Comparison of ENCODE assay signal across 14 cellular contexts in the genomic region with DNA sequence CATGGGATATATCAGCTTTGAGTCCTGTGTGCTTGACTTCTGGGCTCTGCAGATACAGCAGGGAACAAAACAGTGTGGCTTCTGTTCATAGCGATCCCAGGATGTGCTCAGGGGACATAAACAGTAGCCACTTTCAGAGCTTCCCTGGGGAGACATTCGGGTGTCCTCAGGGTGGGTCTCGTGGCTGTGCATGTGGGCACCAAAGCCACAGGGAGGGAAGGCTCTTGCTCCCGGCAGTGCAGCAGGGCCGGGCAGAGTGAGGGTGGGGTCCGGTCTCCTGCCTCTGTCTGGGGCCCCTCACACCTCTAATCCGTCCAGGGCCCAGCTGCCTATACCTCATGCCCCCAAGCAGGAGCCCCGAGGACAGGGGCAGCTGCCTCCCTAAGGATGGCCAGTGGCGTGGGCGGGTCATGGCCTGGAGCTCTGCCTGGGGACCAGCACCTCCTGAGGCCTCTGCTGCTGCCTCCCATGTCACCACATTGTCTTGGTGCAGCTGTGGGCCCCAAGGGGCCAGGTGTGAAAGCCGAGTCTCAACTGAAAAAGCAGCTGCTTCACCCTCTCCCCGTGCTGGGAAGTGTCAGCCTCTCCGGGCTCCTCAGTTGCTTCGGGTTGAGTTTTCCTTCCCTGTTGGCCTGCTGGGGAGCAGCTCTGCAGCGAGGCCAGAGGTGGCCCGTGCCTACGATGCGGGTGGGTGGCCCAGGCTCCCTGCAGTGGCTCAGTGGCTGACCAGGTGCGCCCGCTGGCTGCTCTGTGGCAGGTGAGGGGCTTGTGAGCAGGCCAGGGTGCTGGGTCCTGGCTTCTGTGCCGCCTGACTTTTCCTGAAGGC. TPM values are rescaled to one million over a fixed set of nuclear protein-coding genes. Genes with fewer than 3 reads are reported as not detected.
DNase-seq lines count a peak whose midpoint lies in the region; ATAC-seq and TF ChIP-seq lines count a peak whose summit lies in the region.
"Had no signal": no experiment of that assay in that cellular context is flagged by ENCODE, and none has a peak within 500 bp of the region (broad histone marks: within the 10 kb centered on the region; RNA-seq: fewer than 3 reads in every experiment).

No MANE protein-coding gene starts in this region.

- ATAC-seq in CD4-positive, alpha-beta T cell (ENCODE audit: poor library complexity), result no peak
- ATAC-seq in effector memory CD8-positive, alpha-beta T cell (replicated peaks), result no peak
- ATAC-seq: natural killer cell had no signal

- H3K4me2 ChIP-seq in osteoblast (ENCODE audit: insufficient read depth, low read length), result no peak overlapping the region

- no peak overlapping the region for H3K27ac ChIP-seq in CD4-positive, alpha-beta T cell (ENCODE audit: low read depth, low read length)
- no peak overlapping the region for H3K27ac ChIP-seq in osteoblast (ENCODE audit: low read depth, low read length)
- H3K27ac ChIP-seq in effector memory CD4-positive, alpha-beta T cell (ENCODE audit: insufficient read depth, low read length, poor library complexity, severe bottlenecking), result no peak overlapping the region

- H3K4me3 ChIP-seq in Jurkat, Clone E6-1 (ENCODE audit: low read length), result no peak overlapping the region
- H3K4me3 ChIP-seq in osteoblast (ENCODE audit: insufficient read depth, low read length), result no peak overlapping the region
- H3K4me3 ChIP-seq in effector memory CD4-positive, alpha-beta T cell (ENCODE audit: insufficient read depth, low read depth, low read length, poor library complexity, severe bottlenecking), result no peak overlapping the region
- H3K4me3 ChIP-seq: coronary artery had no signal

- no peaks in the 10 kb centered on the region for H3K27me3 Mint-ChIP-seq in CD4-positive, alpha-beta T cell
- H3K27me3 Mint-ChIP-seq in effector memory CD8-positive, alpha-beta T cell, result no peaks in the 10 kb centered on the region

- H3K4me3 Mint-ChIP-seq in CD4-positive, alpha-beta T cell, result peak overlapping the region; percentile 23
- H3K4me3 Mint-ChIP-seq in effector memory CD8-positive, alpha-beta T cell, result peak overlapping the region; percentile 8 to 29
- H3K4me3 Mint-ChIP-seq: natural killer cell had no signal

- H3K36me3 ChIP-seq in osteoblast (ENCODE audit: insufficient read depth, low read length), result peaks cover 5% of the 10 kb centered on the region
- H3K36me3 ChIP-seq in effector memory CD4-positive, alpha-beta T cell (ENCODE audit: control insufficient read depth, insufficient read depth, low read length), result peaks cover 5% of the 10 kb centered on the region

- intact Hi-C loops in CD4-positive, alpha-beta T cell (cut with DNase I, micrococcal nuclease), result loop anchor here in 1 of 2 experiments (10.0 kb wide), 1 partner anchor 1152 kb away; the partner anchor contains the start of gene FADD

- H3K9me3 Mint-ChIP-seq in CD4-positive, alpha-beta T cell, result no peaks in the 10 kb centered on the region
- H3K9me3 Mint-ChIP-seq in effector memory CD8-positive, alpha-beta T cell, result no peaks in the 10 kb centered on the region
- H3K9me3 Mint-ChIP-seq: natural killer cell had no signal

- no peak for DNase-seq in CD4-positive, alpha-beta T cell
- DNase-seq in Jurkat, Clone E6-1 (ENCODE audit: low read depth, low spot score), result peak; percentile 39
- no peak for DNase-seq in effector memory CD8-positive, alpha-beta T cell
- DNase-seq in osteoblast (ENCODE audit: insufficient read length, low spot score, missing footprints), result peak; percentile 83
- no peak for DNase-seq in NCI-H345 treated with DMSO at 0.1 percent for 48 hours (lab: John Stamatoyannopoulos, UW; ENCODE audit: unreplicated experiment)
- no peak for DNase-seq in putamen (ENCODE audit: low spot score)
- DNase-seq in H4 (ENCODE audit: low spot score), result no peak
- no peak for DNase-seq in effector memory CD4-positive, alpha-beta T cell
- DNase-seq: activated CD8-positive, alpha-beta memory T cell treated with anti-CD3 and anti-CD28 coated beads, Interleukin-2, amount 50 U/mL, for 4 hours; foreskin fibroblast; natural killer cell; stimulated activated CD4-positive, alpha-beta T cell treated with anti-CD3 and anti-CD28 coated beads, Interleukin-12 subunit alpha, Interleukin-12 subunit beta, amount 100 ng/mL, for 4 hours had no signal

- H3K27ac Mint-ChIP-seq in CD4-positive, alpha-beta T cell, result peak overlapping the region; percentile 49
- peak overlapping the region in 1 of 2 donors; percentile 62 for H3K27ac Mint-ChIP-seq in effector memory CD8-positive, alpha-beta T cell

- no peak for TF ChIP-seq CTCF in CD4-positive, alpha-beta T cell (IDR thresholded peaks at IDR 0.05)
- TF ChIP-seq CTCF in osteoblast (IDR thresholded peaks at IDR 0.05; ENCODE audit: extremely low read depth, low read depth, low read length), result no peak

- H3K79me2 ChIP-seq in osteoblast (ENCODE audit: insufficient read depth, low read length), result peaks cover 64% of the 10 kb centered on the region

- POLR2A ChIA-PET in CD4-positive, alpha-beta T cell (lab: Charles Lee), result no interaction called here

- H4K20me1 ChIP-seq in osteoblast (ENCODE audit: insufficient read depth, low read length), result peaks cover 30% of the 10 kb centered on the region

- H3K4me1 Mint-ChIP-seq in CD4-positive, alpha-beta T cell (ENCODE audit: low read depth), result peaks cover 26% of the 10 kb centered on the region
- peaks cover 34 to 45% of the 10 kb centered on the region in 2 donors for H3K4me1 Mint-ChIP-seq in effector memory CD8-positive, alpha-beta T cell (ENCODE audit: low read depth in 2 of 2)

- H3K36me3 Mint-ChIP-seq in CD4-positive, alpha-beta T cell (ENCODE audit: low read depth), result peaks cover 7% of the 10 kb centered on the region
- H3K36me3 Mint-ChIP-seq in effector memory CD8-positive, alpha-beta T cell (ENCODE audit: insufficient read depth), result peaks cover 15% of the 10 kb centered on the region
- H3K36me3 Mint-ChIP-seq: natural killer cell had no signal

- H3K9me3 ChIP-seq in CD4-positive, alpha-beta T cell (ENCODE audit: control insufficient read depth, low read length), result no peaks in the 10 kb centered on the region
- no peaks in the 10 kb centered on the region for H3K9me3 ChIP-seq in osteoblast (ENCODE audit: low read depth, low read length)
- H3K9me3 ChIP-seq in effector memory CD4-positive, alpha-beta T cell (ENCODE audit: control insufficient read depth, low read length), result no peaks in the 10 kb centered on the region

- CTCF ChIA-PET in CD4-positive, alpha-beta T cell (lab: Charles Lee), result no interaction called here

- H2AFZ ChIP-seq in osteoblast (ENCODE audit: low read length), result no peak overlapping the region

- peaks cover 15% of the 10 kb centered on the region for H3K4me1 ChIP-seq in osteoblast (ENCODE audit: insufficient read depth, low read length)
- peaks cover 5% of the 10 kb centered on the region for H3K4me1 ChIP-seq in effector memory CD4-positive, alpha-beta T cell (ENCODE audit: control insufficient read depth, insufficient read depth, low read length, poor library complexity, severe bottlenecking)

- no peaks in the 10 kb centered on the region for H3K27me3 ChIP-seq in CD4-positive, alpha-beta T cell (ENCODE audit: control insufficient read depth, insufficient read depth, low read length)
- H3K27me3 ChIP-seq in osteoblast (ENCODE audit: insufficient read depth, low read length), result no peaks in the 10 kb centered on the region
- H3K27me3 ChIP-seq in effector memory CD4-positive, alpha-beta T cell (replicated peaks; ENCODE audit: control insufficient read depth, insufficient read depth, low read length, poor library complexity, severe bottlenecking), result no peaks in the 10 kb centered on the region

RNA-seq across cellular contexts. Expression of gene TPCN2, which starts 3.8 kb away (rescaled TPM):
- total RNA-seq in CD4-positive, alpha-beta T cell, result 10 to 100 TPM; 10.2 to 11.5 TPM
- 20.0 TPM for polyA plus RNA-seq in Jurkat, Clone E6-1 (2012; ENCODE audit: insufficient read depth, insufficient read length)
- 14.1 and 17.4 TPM in 2 replicates for total RNA-seq in osteoblast
- total RNA-seq in H4 (2014; rRNA removed; shearing (Covaris generic)), result 6.2 and 7.4 TPM in 2 replicates

RNA-seq across cellular contexts. Expression of gene MRGPRF, which starts 39.5 kb away (rescaled TPM):
- not detected for total RNA-seq in CD4-positive, alpha-beta T cell
- polyA plus RNA-seq in Jurkat, Clone E6-1 (2012; ENCODE audit: insufficient read depth, insufficient read length), result not detected
- 39.4 and 41.5 TPM in 2 replicates for total RNA-seq in osteoblast
- not detected in 2 replicates for total RNA-seq in H4 (2014; rRNA removed; shearing (Covaris generic))
- total RNA-seq: natural killer cell, NCI-H460 had no signal

Comparison
In these comparisons a context has a peak if more than half of its experiments do, and no peak if none do; other contexts are left out.
1. DNase-seq: peak in Jurkat, Clone E6-1 (single experiment) and osteoblast (single experiment); none in CD4-positive, alpha-beta T cell (0 of 10), effector memory CD8-positive, alpha-beta T cell (0 of 3), NCI-H345 treated with DMSO at 0.1 percent for 48 hours (single experiment), putamen (single experiment), H4 (single experiment) and effector memory CD4-positive, alpha-beta T cell (0 of 3).
2. RNA of gene MRGPRF, which starts 39.5 kb away (total RNA-seq): 39.4 to 41.5 TPM in osteoblast; not detected in CD4-positive, alpha-beta T cell and not detected in H4; every median in the first group is over 10 times any median in the second.